Comparison of ENCODE assay signal across 29 cellular contexts in the genomic region with DNA sequence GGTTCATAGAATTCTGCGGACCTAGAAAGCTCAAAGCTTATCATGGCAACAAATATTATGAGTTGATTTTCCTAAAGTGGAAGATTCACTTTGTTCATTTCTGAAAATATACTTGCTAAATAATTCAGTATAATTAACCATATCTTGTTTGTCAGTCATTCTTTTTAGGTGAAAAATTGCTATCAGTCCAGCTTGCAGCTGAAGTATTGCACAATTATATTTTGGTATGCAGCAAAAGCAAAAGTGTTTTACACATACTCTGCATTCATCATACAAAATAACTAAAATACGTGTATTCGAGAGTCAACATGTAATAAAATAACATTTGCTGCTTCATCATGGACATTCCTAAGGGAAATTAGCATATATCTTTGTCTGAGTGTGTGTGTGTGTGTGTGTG. TPM values are rescaled to one million over a fixed set of nuclear protein-coding genes. Genes with fewer than 3 reads are reported as not detected.
"Had no signal": no experiment of that assay in that cellular context is flagged by ENCODE, and none has a peak within 500 bp of the region (broad histone marks: within the 10 kb centered on the region; RNA-seq: fewer than 3 reads in every experiment).

No MANE protein-coding gene starts in this region.

- H3K4me3 ChIP-seq: left ventricle myocardium inferior, lung, mucosa of descending colon, pancreas, prostate gland, sigmoid colon, tibial nerve, vagina had no signal

- H3K27me3 ChIP-seq: pancreas, sigmoid colon, tibial nerve, vagina had no signal

- H3K27ac ChIP-seq: left ventricle myocardium inferior, pancreas, prostate gland, sigmoid colon, tibial nerve, vagina had no signal

- H3K4me1 ChIP-seq: left ventricle myocardium inferior, pancreas, prostate gland, sigmoid colon, tibial nerve, vagina had no signal

- ATAC-seq: mucosa of descending colon; naive thymus-derived CD4-positive, alpha-beta T cell; natural killer cell treated with Interleukin-12 subunit alpha and Interleukin-12 subunit beta and Interleukin-15 and Interleukin-18, amount 100 ng/mL, for 72 hours; pancreas; right cardiac atrium; stimulated activated memory B cell treated with anti-CD40 and anti-IgM and Interleukin-4, amounts not matched to agents 10 μg/mL and 1 μg/mL and 100 μg/mL, for 72 hours; stimulated activated naive CD8-positive, alpha-beta T cell treated with anti-CD3 and anti-CD28 coated beads, Interleukin-15, amount 100 ng/mL, for 72 hours had no signal

- H3K36me3 ChIP-seq: left ventricle myocardium inferior, pancreas, prostate gland, sigmoid colon, tibial nerve, vagina had no signal

- FAIRE-seq: pancreas, small intestine had no signal

- H3K9me3 ChIP-seq: left ventricle myocardium inferior, mucosa of descending colon, pancreas, prostate gland, sigmoid colon, tibial nerve, vagina had no signal

- DNase-seq: hypothalamus; immature natural killer cell; islet precursor cell; left ventricle myocardium inferior; mesendoderm; midbrain; mucosa of descending colon; naive thymus-derived CD4-positive, alpha-beta T cell; pancreas; posterior cingulate gyrus; retina; right cardiac atrium; sigmoid colon; small intestine; stimulated activated CD4-positive, alpha-beta T cell treated with anti-CD3 and anti-CD28 coated beads, Interleukin-1b, Interleukin-23, amount 100 ng/mL, for 48 hours; stimulated activated CD4-positive, alpha-beta T cell treated with anti-CD3 and anti-CD28 coated beads, Interleukin-2, amount 100 ng/mL, for 48 hours; stimulated activated CD4-positive, alpha-beta T cell treated with anti-CD3 and anti-CD28 coated beads, Interleukin-4, amount 100 ng/mL, for 4 hours; stimulated activated CD8-positive, alpha-beta memory T cell treated with anti-CD3 and anti-CD28 coated beads, Interleukin-4, amount 100 ng/mL, for 48 hours; stimulated activated naive CD4-positive, alpha-beta T cell treated with Interleukin-2 at 50 U/mL for 16 hours; stimulated activated naive CD8-positive, alpha-beta T cell treated with anti-CD3 and anti-CD28 coated beads, Interleukin-15, amount 100 ng/mL, for 72 hours; substantia nigra had no signal

RNA-seq across cellular contexts. Expression of a gene that starts 24.8 kb away (rescaled TPM):
- total RNA-seq: kidney epithelial cell; naive thymus-derived CD4-positive, alpha-beta T cell; natural killer cell treated with Interleukin-12 subunit alpha and Interleukin-12 subunit beta and Interleukin-15 and Interleukin-18, amount 100 ng/mL, for 72 hours; osteoblast had no signal
